In the genomic region with DNA sequence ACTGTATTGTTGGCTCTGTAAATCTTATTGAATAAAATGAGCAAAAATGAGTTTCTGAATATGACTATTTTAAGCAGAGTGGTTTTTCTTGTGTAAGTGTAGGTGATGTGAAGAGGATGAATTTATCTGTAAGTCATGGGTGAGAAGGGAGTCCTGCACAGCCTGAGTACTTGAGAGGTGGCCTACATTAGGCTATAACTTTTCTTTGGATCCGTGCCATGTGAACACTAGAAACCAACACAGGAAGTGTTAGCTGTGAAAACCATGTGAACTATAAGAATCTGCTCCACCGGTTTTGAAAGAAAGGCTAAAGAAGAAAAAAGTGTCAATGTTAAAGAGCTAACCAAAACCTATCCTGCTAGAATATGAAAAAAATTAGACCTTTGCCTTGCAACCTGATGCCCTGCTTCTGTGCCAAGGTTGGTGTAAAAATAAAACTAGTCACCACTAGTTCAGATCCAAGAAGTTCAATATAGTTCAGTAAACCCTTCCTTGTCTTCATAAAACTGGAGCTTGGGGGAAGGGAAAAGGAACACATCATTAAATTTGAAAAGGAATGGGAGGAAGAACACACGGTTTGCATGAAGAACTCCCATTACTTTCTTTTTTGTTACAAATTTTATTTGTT, we compare ENCODE assay signal across 10 cellular contexts. TPM values are rescaled to one million over a fixed set of nuclear protein-coding genes. Genes with fewer than 3 reads are reported as not detected.
DNase-seq lines count a peak whose midpoint lies in the region; ATAC-seq lines count a peak whose summit lies in the region.
"Had no signal": no experiment of that assay in that cellular context is flagged by ENCODE, and none has a peak within 500 bp of the region (broad histone marks: within the 10 kb centered on the region; RNA-seq: fewer than 3 reads in every experiment).

No MANE protein-coding gene starts in this region.

- H3K9ac ChIP-seq in GM23248, result no peak overlapping the region

- no peaks in the 10 kb centered on the region for H3K36me3 ChIP-seq in GM23248 (ENCODE audit: low read depth)

- H3K9me2 ChIP-seq in GM23248 (ENCODE audit: insufficient read depth), result no peaks in the 10 kb centered on the region

- no peak overlapping the region for H3K4me3 ChIP-seq in GM23248

- 52 to 59% methylated on average over 3 of the region's 3 CpGs for WGBS in GM23248 (ENCODE audit: low coverage in 1 of 2, low lambda C conversion rate in 2 of 2, missing lambda C conversion rate in 2 of 2), 2 experiments

- no peak overlapping the region for H2AFZ ChIP-seq in GM23248

- no peak overlapping the region for H3K4me2 ChIP-seq in GM23248 (ENCODE audit: unreplicated experiment)

- no peaks in the 10 kb centered on the region for H3K79me2 ChIP-seq in GM23248 (ENCODE audit: insufficient read depth)

- H3K4me1 ChIP-seq in GM23248 (ENCODE audit: insufficient read depth), result peaks cover 69% of the 10 kb centered on the region

- in situ Hi-C loops in GM23248 (cut with MboI), result no loop called here

- no peaks in the 10 kb centered on the region for H4K20me1 ChIP-seq in GM23248 (ENCODE audit: insufficient read depth)

- peak; percentile 66 for ATAC-seq in GM19452 (IDR thresholded peaks at IDR 0.05; ENCODE audit: unreplicated experiment)

- peaks cover 53% of the 10 kb centered on the region for H3F3A ChIP-seq in GM23248 (ENCODE audit: insufficient read depth)

- no peaks in the 10 kb centered on the region for H3K27me3 ChIP-seq in GM23248 (replicated peaks; ENCODE audit: insufficient read depth)

- H3K9me3 ChIP-seq in GM23248 (ENCODE audit: low read depth), result no peaks in the 10 kb centered on the region

- H3K27ac ChIP-seq in GM23248, result no peak overlapping the region

- peak; percentile 79 for DNase-seq in DMS53 (lab: John Stamatoyannopoulos, UW)
- peak; percentile 78 for DNase-seq in NCI-H69 (lab: John Stamatoyannopoulos, UW)
- DNase-seq in iris pigment epithelial cell (ENCODE audit: low read depth), result peak; percentile 81
- no peak for DNase-seq in NCI-H226
- no peak for DNase-seq in NCI-H146 treated with DMSO at 0.1 percent for 48 hours (lab: John Stamatoyannopoulos, UW; ENCODE audit: unreplicated experiment)
- no peak for DNase-seq in GM23248
- no peak for DNase-seq in amniotic stem cell (lab: John Stamatoyannopoulos, UW)
- DNase-seq: activated CD8-positive, alpha-beta memory T cell treated with anti-CD3 and anti-CD28 coated beads, Interleukin-2, amount 50 U/mL, for 48 hours; glutamatergic neuron had no signal

RNA-seq across cellular contexts. Expression of a gene that starts 21.3 kb away (rescaled TPM):
- total RNA-seq in GM23248 (2014; rRNA removed; shearing (Covaris generic)), result 12.8 and 14.4 TPM in 2 replicates
- 3.7 and 5.5 TPM in 2 replicates for polyA plus RNA-seq in GM23248 (2016; fragmentation: Nextera tagmentation; extraction: Ambion mirVana)

Comparison
In these comparisons a context has a peak if more than half of its experiments do, and no peak if none do; other contexts are left out.
1. DNase-seq: peak in DMS53 (single experiment), NCI-H69 (single experiment) and iris pigment epithelial cell (single experiment); none in NCI-H226 (single experiment), NCI-H146 treated with DMSO at 0.1 percent for 48 hours (single experiment), GM23248 (single experiment) and amniotic stem cell (single experiment).